ENCODE assay signal across 12 cellular contexts in the genomic region with DNA sequence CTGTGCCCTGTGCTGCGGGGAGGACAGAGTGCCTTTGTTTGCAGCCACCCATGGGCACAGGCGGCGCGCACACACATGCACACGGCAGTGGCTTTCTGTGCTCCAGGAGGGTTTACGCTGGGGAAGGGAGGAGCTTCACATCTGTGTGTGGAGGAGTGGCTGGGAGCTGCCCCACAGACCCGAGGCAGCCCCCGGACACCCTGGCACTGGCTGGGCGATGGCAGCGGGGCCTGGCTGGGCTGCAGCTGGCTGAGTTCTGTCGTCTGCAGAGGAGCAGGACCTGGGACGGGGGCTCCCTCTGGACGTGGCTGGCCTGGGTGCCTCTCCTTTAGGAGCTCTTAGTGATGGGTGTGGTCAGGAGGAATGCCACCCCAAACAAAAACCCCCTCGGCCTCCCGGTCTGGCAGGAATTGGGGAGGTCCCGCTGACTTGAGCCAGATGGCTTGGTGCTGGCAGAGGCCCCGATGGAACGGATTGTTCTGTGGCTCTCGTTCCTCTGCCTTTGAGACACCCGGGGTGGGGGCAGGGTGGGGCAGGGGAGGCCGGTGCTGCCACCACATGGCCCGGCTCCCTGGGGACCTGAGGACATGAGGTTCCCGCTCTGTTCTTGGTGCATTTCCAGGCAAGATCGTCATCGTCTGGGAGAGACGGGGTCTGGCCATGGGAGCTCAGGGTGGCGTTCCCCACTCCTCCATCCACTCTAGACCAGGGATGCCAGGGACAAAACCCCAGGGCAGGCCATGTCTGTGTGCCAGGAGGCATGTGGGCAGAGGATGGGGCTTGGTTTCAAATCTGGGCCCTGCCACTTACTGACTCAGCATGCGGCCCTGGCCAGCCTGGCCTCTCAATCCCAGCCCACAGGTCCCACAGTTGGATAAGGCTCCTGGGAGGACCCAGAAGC.
DNase-seq lines count a peak whose midpoint lies in the region; ATAC-seq and TF ChIP-seq lines count a peak whose summit lies in the region.
"Had no signal": no experiment of that assay in that cellular context is flagged by ENCODE, and none has a peak within 500 bp of the region (broad histone marks: within the 10 kb centered on the region; RNA-seq: fewer than 3 reads in every experiment).

No MANE protein-coding gene starts in this region.

- peaks cover 7% of the 10 kb centered on the region for H3K27me3 Mint-ChIP-seq in endothelial cell (ENCODE audit: unreplicated experiment)

- H3K9me3 Mint-ChIP-seq in endothelial cell (ENCODE audit: unreplicated experiment), result no peaks in the 10 kb centered on the region
- H3K9me3 Mint-ChIP-seq: activated T-cell treated with anti-CD3 and anti-CD28 coated beads, Interleukin-2, amount 50 U/mL, for 4 hours had no signal

- H3K4me3 Mint-ChIP-seq in endothelial cell (ENCODE audit: unreplicated experiment), result no peak overlapping the region
- H3K4me3 Mint-ChIP-seq: activated T-cell treated with anti-CD3 and anti-CD28 coated beads, Interleukin-2, amount 50 U/mL, for 4 hours had no signal

- DNase-seq in NCI-H446 (lab: John Stamatoyannopoulos, UW), result peak; percentile 21 to 73
- peak; percentile 82 for DNase-seq in cerebellar cortex (ENCODE audit: low spot score)
- DNase-seq in middle frontal gyrus (ENCODE audit: extremely low spot score, low spot score), result peak; percentile 16
- DNase-seq in upper lobe of left lung, result peak; percentile 54 to 61
- DNase-seq in GOT3 (lab: John Stamatoyannopoulos, UW), result no peak
- no peak for DNase-seq in NCI-H748 (lab: John Stamatoyannopoulos, UW; ENCODE audit: unreplicated experiment)
- DNase-seq in endothelial cell (ENCODE audit: low spot score), result no peak
- DNase-seq: activated CD4-positive, CD25-positive, alpha-beta regulatory T cell treated with anti-CD3 and anti-CD28 coated beads, Interleukin-2, amount 50 U/mL, for 72 hours; activated T-cell treated with anti-CD3 and anti-CD28 coated beads, Interleukin-2, amount 50 U/mL, for 4 hours; COR-L47; NCI-H1930 had no signal

- H3K27ac Mint-ChIP-seq in endothelial cell (ENCODE audit: unreplicated experiment), result no peak overlapping the region

- peak overlapping the region in 1 of 4 donors; percentile 21 for H3K27ac ChIP-seq in upper lobe of left lung

- peaks cover 4% of the 10 kb centered on the region for H3K36me3 Mint-ChIP-seq in endothelial cell (ENCODE audit: low read depth, unreplicated experiment)

- no peak for TF ChIP-seq POLR2A in upper lobe of left lung (IDR thresholded peaks at IDR 0.05)

- no peaks in the 10 kb centered on the region for H3K9me3 ChIP-seq in upper lobe of left lung

- H3K4me3 ChIP-seq in upper lobe of left lung, result peak overlapping the region in 3 of 4 donors; percentile 9 to 19 (median 18)
- H3K4me3 ChIP-seq: K562 had no signal

- no peaks in the 10 kb centered on the region for H3K36me3 ChIP-seq in upper lobe of left lung

- TF ChIP-seq CTCF in upper lobe of left lung (IDR thresholded peaks at IDR 0.05) (no peak), endothelial cell (IDR thresholded peaks at IDR 0.05; ENCODE audit: unreplicated experiment) (no peak)

- H3K4me1 Mint-ChIP-seq in endothelial cell (ENCODE audit: unreplicated experiment), result no peaks in the 10 kb centered on the region

- no peak for TF ChIP-seq EP300 in upper lobe of left lung (IDR thresholded peaks at IDR 0.05)

- no peaks in the 10 kb centered on the region for H3K27me3 ChIP-seq in upper lobe of left lung

- WGBS in upper lobe of left lung, 2 donors, result 79 to 80% methylated on average over 14 to 21 of the region's 28 CpGs

- peaks cover 0 to 9% (median 1%) of the 10 kb centered on the region in 4 donors for H3K4me1 ChIP-seq in upper lobe of left lung

- ATAC-seq in upper lobe of left lung (ENCODE audit: low FRiP score in 2 of 2), result peak in 1 of 2 donors; percentile 49
- ATAC-seq: activated T-cell treated with anti-CD3 and anti-CD28 coated beads, Interleukin-2, amount 50 U/mL, for 4 hours; K562 had no signal

Comparison
In these comparisons a context has a peak if more than half of its experiments do, and no peak if none do; other contexts are left out.
1. DNase-seq: peak in NCI-H446 (2 of 2), cerebellar cortex (single experiment), middle frontal gyrus (single experiment) and upper lobe of left lung (2 of 2); none in GOT3 (single experiment), NCI-H748 (single experiment) and endothelial cell (single experiment).